24 cellular contexts compared by ENCODE assay signal in the genomic region with DNA sequence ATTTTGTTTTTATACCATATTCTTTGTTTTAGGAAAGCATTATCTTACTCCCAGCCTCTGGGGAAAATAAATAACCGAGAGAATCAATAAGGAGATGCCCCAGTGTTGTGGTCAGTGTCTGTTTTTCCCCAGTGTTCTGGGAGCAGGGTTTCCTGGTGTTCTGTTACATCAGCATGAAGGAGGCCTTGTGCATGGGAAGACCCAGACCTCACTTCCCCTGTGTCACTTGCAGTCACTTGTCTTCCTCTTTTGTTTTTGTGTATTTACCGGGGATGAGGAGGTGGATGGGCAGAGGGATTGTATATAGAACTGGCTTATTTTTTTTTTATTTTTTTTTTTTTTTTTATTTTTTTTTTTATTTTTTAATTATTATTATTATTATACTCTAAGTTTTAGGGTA. TPM values are rescaled to one million over a fixed set of nuclear protein-coding genes. Genes with fewer than 3 reads are reported as not detected.
DNase-seq lines count a peak whose midpoint lies in the region; ATAC-seq lines count a peak whose summit lies in the region.
"Had no signal": no experiment of that assay in that cellular context is flagged by ENCODE, and none has a peak within 500 bp of the region (broad histone marks: within the 10 kb centered on the region; RNA-seq: fewer than 3 reads in every experiment).

No MANE protein-coding gene starts in this region.

- H3K27ac Mint-ChIP-seq in IgD-negative memory B cell = peak overlapping the region in 2 of 3 donors; percentile 57 to 77
- H3K27ac Mint-ChIP-seq: dendritic cell treated with granulocyte-macrophage colony-stimulating factor and Interleukin-4, amounts not matched to agents 40 ng/mL and 50 ng/mL, for 4 days; H9; T-helper 1 cell treated with Interleukin-12 subunit alpha and Interleukin-12 subunit beta and Interleukin-4 antibody, amounts not matched to agents 30 μg/mL and 1 μg/mL, for 36 hours had no signal

- H4K8ac ChIP-seq in mesendoderm (ENCODE audit: low read depth, low read length) = no peak overlapping the region

- H3K9me3 ChIP-seq in BLaER1 = peaks cover 4% of the 10 kb centered on the region
- H3K9me3 ChIP-seq: thyroid gland had no signal

- DNase-seq in SKM-1 treated with dmso at 0.1 percent for 144 hours (lab: John Stamatoyannopoulos, UW; ENCODE audit: unreplicated experiment) (peak; percentile 54), medulla oblongata (ENCODE audit: extremely low spot score) (peak; percentile 65), putamen (ENCODE audit: low spot score) (no peak), mesendoderm (no peak)
- DNase-seq in stimulated activated CD4-positive, alpha-beta T cell treated with anti-CD3 and anti-CD28 coated beads, Interleukin-4, amount 100 ng/mL, for 24 hours = no peak
- DNase-seq: activated CD4-positive, alpha-beta T cell treated with anti-CD3 and anti-CD28 coated beads, Interleukin-2, amount 50 U/mL, for 48 hours; activated naive CD4-positive, alpha-beta T cell; amniotic stem cell; CD8-positive, alpha-beta memory T cell; DMS79; H9; hippocampal formation; naive thymus-derived CD4-positive, alpha-beta T cell; NCI-H1436 treated with DMSO at 0.1 percent for 48 hours; NCI-H524 treated with DMSO at 0.1 percent for 48 hours; SHP77 treated with DMSO at 0.1 percent for 48 hours; stimulated activated naive CD4-positive, alpha-beta T cell treated with Interleukin-2 at 50 U/mL for 16 hours; thyroid gland had no signal

- H3K27me3 ChIP-seq in BLaER1 (no peaks in the 10 kb centered on the region), mesendoderm (ENCODE audit: insufficient read depth, low read length, poor library complexity) (no peaks in the 10 kb centered on the region)
- H3K27me3 ChIP-seq: thyroid gland had no signal

- H3K56ac ChIP-seq in mesendoderm (ENCODE audit: low read length) = no peak overlapping the region

- H3K4me2 ChIP-seq in BLaER1 (peak overlapping the region; percentile 48), mesendoderm (ENCODE audit: low read length) (no peak overlapping the region)

- H3K27ac ChIP-seq in BLaER1 (no peak overlapping the region), mesendoderm (ENCODE audit: low read depth, low read length) (no peak overlapping the region)
- H3K27ac ChIP-seq: thyroid gland had no signal

- peaks cover 28 to 31% (median 29%) of the 10 kb centered on the region in 3 donors for H3K4me1 Mint-ChIP-seq in IgD-negative memory B cell

- peaks cover 2% of the 10 kb centered on the region for H3K36me3 Mint-ChIP-seq in IgD-negative memory B cell
- H3K36me3 Mint-ChIP-seq: CD8-positive, alpha-beta memory T cell had no signal

- H2BK15ac ChIP-seq in mesendoderm (replicated peaks; ENCODE audit: low read depth) = no peak overlapping the region

- no peak overlapping the region for H3K23ac ChIP-seq in mesendoderm (ENCODE audit: low read length)

- H3K79me1 ChIP-seq in mesendoderm (ENCODE audit: low read length) = peaks cover 17% of the 10 kb centered on the region

- H3K4me3 Mint-ChIP-seq in IgD-negative memory B cell = peak overlapping the region in 2 of 4 donors; percentile 0 to 9
- H3K4me3 Mint-ChIP-seq: CD8-positive, alpha-beta memory T cell; dendritic cell treated with granulocyte-macrophage colony-stimulating factor and Interleukin-4, amounts not matched to agents 40 ng/mL and 50 ng/mL, for 4 days; H9; naive thymus-derived CD4-positive, alpha-beta T cell; T-helper 1 cell treated with Interleukin-12 subunit alpha and Interleukin-12 subunit beta and Interleukin-4 antibody, amounts not matched to agents 30 μg/mL and 1 μg/mL, for 36 hours had no signal

- H3K36me3 ChIP-seq in BLaER1 (peaks cover 36% of the 10 kb centered on the region), mesendoderm (ENCODE audit: control insufficient read depth, insufficient read depth, low read length) (no peaks in the 10 kb centered on the region)
- H3K36me3 ChIP-seq: thyroid gland had no signal

- H3K18ac ChIP-seq in mesendoderm (ENCODE audit: low read length) = no peak overlapping the region

- no peaks in the 10 kb centered on the region for H3K9me3 Mint-ChIP-seq in IgD-negative memory B cell
- H3K9me3 Mint-ChIP-seq: CD8-positive, alpha-beta memory T cell; dendritic cell treated with granulocyte-macrophage colony-stimulating factor and Interleukin-4, amounts not matched to agents 40 ng/mL and 50 ng/mL, for 4 days; H9; T-helper 1 cell treated with Interleukin-12 subunit alpha and Interleukin-12 subunit beta and Interleukin-4 antibody, amounts not matched to agents 30 μg/mL and 1 μg/mL, for 36 hours had no signal

- no peak for ATAC-seq in HG03460 (IDR thresholded peaks at IDR 0.05; ENCODE audit: unreplicated experiment)
- ATAC-seq: naive thymus-derived CD4-positive, alpha-beta T cell had no signal

- H3K79me2 ChIP-seq in mesendoderm (ENCODE audit: control insufficient read depth, insufficient read depth, low read length) = peaks cover 12% of the 10 kb centered on the region

- H3K4ac ChIP-seq in mesendoderm (ENCODE audit: low read depth, low read length) = no peak overlapping the region

- H2BK120ac ChIP-seq in mesendoderm (ENCODE audit: low read depth, low read length) = no peak overlapping the region

- no peak overlapping the region for H4K5ac ChIP-seq in mesendoderm (ENCODE audit: low read length)

- H3K4me3 ChIP-seq in BLaER1 (no peak overlapping the region), mesendoderm (ENCODE audit: low read length) (no peak overlapping the region)
- H3K4me3 ChIP-seq: lung, thyroid gland had no signal

- no peak overlapping the region for H2AK5ac ChIP-seq in mesendoderm (ENCODE audit: low read length)

- H3K9ac ChIP-seq in BLaER1 = no peak overlapping the region
- H3K9ac ChIP-seq in mesendoderm (ENCODE audit: low read length) = no peak overlapping the region

- WGBS in mesendoderm (ENCODE audit: extremely low coverage, insufficient coverage, low lambda C conversion rate) = no CpG with 5 or more reads among the region's 2 CpGs

- H2BK5ac ChIP-seq in mesendoderm (ENCODE audit: low read length) = no peak overlapping the region

- H4K20me1 ChIP-seq in BLaER1 = peaks cover 67% of the 10 kb centered on the region

- H3K4me1 ChIP-seq in BLaER1 (peaks cover 59% of the 10 kb centered on the region), mesendoderm (ENCODE audit: control insufficient read depth, low read depth, low read length) (peaks cover 27% of the 10 kb centered on the region)

- no peaks in the 10 kb centered on the region for H3K27me3 Mint-ChIP-seq in IgD-negative memory B cell
- H3K27me3 Mint-ChIP-seq: CD8-positive, alpha-beta memory T cell; dendritic cell treated with granulocyte-macrophage colony-stimulating factor and Interleukin-4, amounts not matched to agents 40 ng/mL and 50 ng/mL, for 4 days; naive thymus-derived CD4-positive, alpha-beta T cell had no signal

RNA-seq across cellular contexts. Expression of a gene that starts 45.0 kb away (rescaled TPM):
- 14.0 TPM for polyA plus RNA-seq in IgD-negative memory B cell
- 18.2 TPM for polyA plus RNA-seq in mesendoderm (2013, experiment 1 of 2)
- 17.0 TPM for polyA plus RNA-seq in mesendoderm (2013, experiment 2 of 2)

Comparison
In these comparisons a context has a peak if more than half of its experiments do, and no peak if none do; other contexts are left out.
1. DNase-seq: peak in SKM-1 treated with dmso at 0.1 percent for 144 hours (single experiment) and medulla oblongata (single experiment); none in putamen (single experiment), stimulated activated CD4-positive, alpha-beta T cell treated with anti-CD3 and anti-CD28 coated beads, Interleukin-4, amount 100 ng/mL, for 24 hours (single experiment) and mesendoderm (single experiment).